24 cellular contexts compared by ENCODE assay signal in genomic region chr9:71079451-71079850, GRCh38. TPM values are rescaled to one million over a fixed set of nuclear protein-coding genes. Genes with fewer than 3 reads are reported as not detected.
DNase-seq lines count a peak whose midpoint lies in the region; FAIRE-seq and TF ChIP-seq lines count a peak whose summit lies in the region.
"Had no signal": no experiment of that assay in that cellular context is flagged by ENCODE, and none has a peak within 500 bp of the region (broad histone marks: within the 10 kb centered on the region; RNA-seq: fewer than 3 reads in every experiment).

No MANE protein-coding gene starts in this region.

- H3K9me3 ChIP-seq in HAP-1 = no peaks in the 10 kb centered on the region
- H3K9me3 ChIP-seq: adrenal gland, BE2C, thoracic aorta had no signal

- H3K4me1 ChIP-seq in HAP-1 = no peaks in the 10 kb centered on the region
- H3K4me1 ChIP-seq: adrenal gland, BE2C, right atrium auricular region had no signal

- POLR2A ChIA-PET in BJ (lab: Charles Lee) = no interaction called here

- no peak for FAIRE-seq in bronchial epithelial cell (lab: Jason Lieb, UNC)

- CTCF ChIA-PET in BJ (lab: Yijun Ruan, JAX) = interaction anchor here (0.6 to 1.6 kb wide), 3 partner anchors 16 to 971 kb away, joined by 3 to 4 read pairs (median 3); no protein-coding TSS in a partner anchor

- DNase-seq in BJ (ENCODE audit: low read depth) (peak; percentile 40), HCEC 1CT (peak; percentile 30), bronchial epithelial cell (ENCODE audit: low read depth) (peak; percentile 51), iPS DF 19.7 (ENCODE audit: low read depth, low spot score) (peak; percentile 38), UCSD-AML1 (lab: John Stamatoyannopoulos, UW; ENCODE audit: unreplicated experiment) (no peak), HPDE6-E6E7 (ENCODE audit: extremely low spot score) (no peak), GM13976 (ENCODE audit: low spot score) (no peak), HAP-1 (ENCODE audit: low spot score in 2 of 2) (no peak)
- DNase-seq: activated CD4-positive, alpha-beta T cell treated with anti-CD3 and anti-CD28 coated beads, Interleukin-2, amount 10 ng/mL, durations not matched to agents 7 days and 5 days; activated CD8-positive, alpha-beta memory T cell treated with anti-CD3 and anti-CD28 coated beads, Interleukin-2, amount 50 U/mL, for 48 hours; activated gamma-delta T cell; adrenal gland; BE2C; DMS153; effector memory CD4-positive, alpha-beta T cell; hypothalamus; naive B cell; NCI-H1105 treated with DMSO at 0.1 percent for 48 hours; NCI-H2081 treated with DMSO at 0.1 percent for 48 hours; NCI-H446 treated with DMSO at 0.1 percent for 48 hours; T-cell had no signal

- H3K36me3 ChIP-seq in BJ (ENCODE audit: control insufficient read depth, insufficient read depth, low read length) (no peaks in the 10 kb centered on the region), bronchial epithelial cell (ENCODE audit: control insufficient read depth, insufficient read depth, low read length) (no peaks in the 10 kb centered on the region), HAP-1 (replicated peaks) (no peaks in the 10 kb centered on the region)
- H3K36me3 ChIP-seq: adrenal gland, BE2C, right atrium auricular region, thoracic aorta had no signal

- TF ChIP-seq CTCF in BJ (IDR thresholded peaks at IDR 0.05; ENCODE audit: insufficient read depth, low read depth, low read length) = no peak
- no peak for TF ChIP-seq CTCF in bronchial epithelial cell (IDR thresholded peaks at IDR 0.05; ENCODE audit: insufficient read depth, low read length, severe bottlenecking)
- no peak for TF ChIP-seq CTCF in GM13976 (IDR thresholded peaks at IDR 0.05; ENCODE audit: borderline replicate concordance, control extremely low read depth, extremely low read depth, insufficient read depth, missing control alignments)

- H3K4me3 ChIP-seq in BJ (ENCODE audit: low read depth, low read length) = no peak overlapping the region
- no peak overlapping the region for H3K4me3 ChIP-seq in bronchial epithelial cell (ENCODE audit: low read depth, low read length)
- no peak overlapping the region for H3K4me3 ChIP-seq in HAP-1
- H3K4me3 ChIP-seq: adrenal gland, right atrium auricular region, thoracic aorta had no signal

- H3K27me3 ChIP-seq in BJ (ENCODE audit: control insufficient read depth, insufficient read depth, low read length) (no peaks in the 10 kb centered on the region), bronchial epithelial cell (ENCODE audit: control insufficient read depth, insufficient read depth, low read length) (no peaks in the 10 kb centered on the region), HAP-1 (ENCODE audit: low read depth) (no peaks in the 10 kb centered on the region)
- H3K27me3 ChIP-seq: adrenal gland, BE2C, right atrium auricular region had no signal

- in situ Hi-C loops in GM13976 (cut with MboI; ENCODE audit: low sequenced_read_pairs, unreplicated experiment) = no loop called here
- in situ Hi-C loops in HAP-1 (cut with MboI; ENCODE audit: low sequenced_read_pairs) = no loop called here

RNA-seq across cellular contexts. Expression of gene TRPM3, which starts 42.0 kb away (rescaled TPM):
- polyA plus RNA-seq in BJ (2011; rRNA removed) = 0.07 TPM in 2 replicates
- 0.15 and 0.57 TPM in 2 replicates for polyA minus RNA-seq in BJ (2011; rRNA and poly(A)+ RNA removed)
- total RNA-seq in bronchial epithelial cell = not detected in 2 replicates
- total RNA-seq: activated CD4-positive, alpha-beta T cell treated with anti-CD3 and anti-CD28 coated beads, Interleukin-2, amount 10 ng/mL, durations not matched to agents 7 days and 5 days; kidney epithelial cell; T-cell had no signal

Comparison
In these comparisons a context has a peak if more than half of its experiments do, and no peak if none do; other contexts are left out.
1. DNase-seq: peak in BJ (single experiment), HCEC 1CT (single experiment), bronchial epithelial cell (single experiment) and iPS DF 19.7 (single experiment); none in UCSD-AML1 (single experiment), HPDE6-E6E7 (single experiment), GM13976 (single experiment) and HAP-1 (0 of 2).